Comparison of ENCODE assay signal across 8 cellular contexts in the genomic region with DNA sequence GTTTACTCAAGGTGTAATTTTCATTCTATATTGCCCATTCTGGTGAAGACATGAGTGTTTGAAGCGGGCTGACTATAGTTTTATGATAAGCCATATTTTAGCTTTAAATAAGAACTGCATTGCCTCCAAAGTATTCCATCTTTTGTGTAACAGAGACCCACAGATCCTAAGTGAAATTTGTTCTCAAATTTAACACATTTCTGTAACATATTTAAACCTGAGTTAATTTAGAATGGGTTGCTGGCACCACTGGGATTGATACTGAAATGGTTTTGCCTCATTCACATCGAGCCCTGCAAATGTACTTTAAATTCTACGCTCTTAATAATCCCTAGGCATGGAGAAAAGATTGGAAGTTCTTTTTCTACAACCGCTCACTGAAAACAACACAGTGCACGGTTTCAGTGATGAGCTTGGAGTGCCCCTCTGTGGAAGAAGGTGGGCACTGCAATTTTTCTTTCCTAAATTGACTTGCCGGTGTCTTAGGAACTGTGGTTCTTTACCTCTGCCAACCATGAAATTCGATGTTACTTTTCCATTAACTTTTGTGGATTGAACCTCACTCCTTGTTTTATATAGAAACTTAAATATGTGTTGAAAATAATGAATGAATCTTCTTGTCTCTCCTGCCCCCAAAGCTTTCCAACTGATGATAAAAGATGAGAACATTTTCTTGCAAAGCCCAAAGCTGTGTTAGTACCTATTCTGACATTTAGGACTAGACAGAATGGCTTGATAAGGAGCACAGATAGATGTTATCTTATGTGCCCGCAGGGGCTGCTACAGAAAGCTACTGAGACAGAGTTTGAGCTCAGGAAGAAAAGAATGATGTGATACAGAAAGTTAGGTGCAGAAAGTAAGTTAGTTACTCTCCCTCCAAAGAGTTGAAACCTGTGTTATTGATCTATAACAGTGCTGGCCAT.
DNase-seq lines count a peak whose midpoint lies in the region; ATAC-seq lines count a peak whose summit lies in the region.

No MANE protein-coding gene starts in this region.

- H3K36me3 Mint-ChIP-seq in memory B cell, result no peaks in the 10 kb centered on the region

- DNase-seq in C1 segment of cervical spinal cord (lab: John Stamatoyannopoulos, UW), result peak in 12 of 14 donors; percentile 13 to 65 (median 40)
- peak; percentile 69 to 86 for DNase-seq in NCI-H524 (lab: John Stamatoyannopoulos, UW)
- peak; percentile 50 for DNase-seq in activated CD4-positive, alpha-beta T cell treated with anti-CD3 and anti-CD28 coated beads, Interleukin-2, amount 50 U/mL, for 1 hour
- DNase-seq in effector CD4-positive, alpha-beta T cell, result peak; percentile 23
- DNase-seq in memory B cell (ENCODE audit: low spot score in 2 of 2), result peak; percentile 62 to 66
- DNase-seq in stimulated activated CD8-positive, alpha-beta memory T cell treated with anti-CD3 and anti-CD28 coated beads, Interleukin-15, amount 100 ng/mL, for 1 hour (ENCODE audit: low read depth), result peak; percentile 35

- H3K9me3 Mint-ChIP-seq in memory B cell, result no peaks in the 10 kb centered on the region

- H3K4me1 Mint-ChIP-seq in memory B cell, result peaks cover 6% of the 10 kb centered on the region

- ATAC-seq in GM19043 (IDR thresholded peaks at IDR 0.05; ENCODE audit: low read depth, unreplicated experiment), result peak; percentile 63
- peak; percentile 58 for ATAC-seq in HG03439 (IDR thresholded peaks at IDR 0.05; ENCODE audit: unreplicated experiment)
- peak; percentile 54 for ATAC-seq in memory B cell (ENCODE audit: low read depth)

- peak overlapping the region; percentile 85 for H3K27ac Mint-ChIP-seq in memory B cell

- H3K27me3 Mint-ChIP-seq in memory B cell, result peaks cover 2% of the 10 kb centered on the region

- H3K4me3 Mint-ChIP-seq in memory B cell, result peak overlapping the region; percentile 72

Comparison
In these comparisons a context has a peak if more than half of its experiments do, and no peak if none do; other contexts are left out.
1. Peak in every context shown above with its lines: DNase-seq and ATAC-seq.
2. DNase-seq: peak in every context shown above with its lines; median percentile 78 in NCI-H524; 64 in memory B cell; 50 in activated CD4-positive, alpha-beta T cell treated with anti-CD3 and anti-CD28 coated beads, Interleukin-2, amount 50 U/mL, for 1 hour; 40 in C1 segment of cervical spinal cord; 35 in stimulated activated CD8-positive, alpha-beta memory T cell treated with anti-CD3 and anti-CD28 coated beads, Interleukin-15, amount 100 ng/mL, for 1 hour; 23 in effector CD4-positive, alpha-beta T cell.